ENCODE assay signal across 1 cellular context in the genomic region with DNA sequence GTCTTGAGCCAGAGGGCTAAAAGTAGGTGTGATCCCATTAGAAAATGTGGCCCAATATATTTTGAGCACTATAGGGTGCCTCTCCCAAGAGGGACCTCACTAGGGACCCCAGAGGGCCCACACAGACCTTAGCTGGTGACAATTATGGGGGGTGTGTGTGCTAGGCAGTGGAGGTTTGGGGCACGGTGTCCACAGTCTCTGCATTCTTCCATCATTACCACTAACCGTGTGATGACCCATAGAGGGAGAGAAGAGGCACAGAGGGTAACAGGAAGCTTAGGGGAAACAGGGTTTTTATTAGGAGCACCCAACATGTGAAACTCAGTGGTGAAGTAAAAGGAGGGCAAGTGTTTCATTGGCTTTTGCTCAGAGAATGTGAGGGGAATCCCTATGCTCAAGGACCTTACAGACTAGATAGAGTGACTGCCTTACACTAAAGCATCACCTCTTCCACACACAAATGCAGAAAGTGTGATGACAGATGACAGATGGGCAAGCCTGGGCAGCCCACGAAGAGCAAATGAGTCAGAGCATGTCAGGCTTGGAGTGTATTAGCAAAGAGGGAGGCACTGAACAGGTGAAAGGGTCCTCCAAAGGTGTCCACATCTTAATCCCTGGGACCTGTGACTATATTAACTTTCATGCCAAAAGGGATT.
TF ChIP-seq lines count a peak whose summit lies in the region.

No MANE protein-coding gene starts in this region.

TF ChIP-seq in GM12878, 131 proteins besides CTCF, POLR2A, EP300 and RAD21 (continued from another document):
- TF ChIP-seq, protein P1, sequence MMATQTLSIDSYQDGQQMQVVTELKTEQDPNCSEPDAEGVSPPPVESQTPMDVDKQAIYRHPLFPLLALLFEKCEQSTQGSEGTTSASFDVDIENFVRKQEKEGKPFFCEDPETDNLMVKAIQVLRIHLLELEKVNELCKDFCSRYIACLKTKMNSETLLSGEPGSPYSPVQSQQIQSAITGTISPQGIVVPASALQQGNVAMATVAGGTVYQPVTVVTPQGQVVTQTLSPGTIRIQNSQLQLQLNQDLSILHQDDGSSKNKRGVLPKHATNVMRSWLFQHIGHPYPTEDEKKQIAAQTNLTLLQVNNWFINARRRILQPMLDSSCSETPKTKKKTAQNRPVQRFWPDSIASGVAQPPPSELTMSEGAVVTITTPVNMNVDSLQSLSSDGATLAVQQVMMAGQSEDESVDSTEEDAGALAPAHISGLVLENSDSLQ (IDR thresholded peaks at IDR 0.05), result peak; percentile 30; the same call in 1 of the 2 replicates
